9 cellular contexts compared by ENCODE assay signal in the genomic region with DNA sequence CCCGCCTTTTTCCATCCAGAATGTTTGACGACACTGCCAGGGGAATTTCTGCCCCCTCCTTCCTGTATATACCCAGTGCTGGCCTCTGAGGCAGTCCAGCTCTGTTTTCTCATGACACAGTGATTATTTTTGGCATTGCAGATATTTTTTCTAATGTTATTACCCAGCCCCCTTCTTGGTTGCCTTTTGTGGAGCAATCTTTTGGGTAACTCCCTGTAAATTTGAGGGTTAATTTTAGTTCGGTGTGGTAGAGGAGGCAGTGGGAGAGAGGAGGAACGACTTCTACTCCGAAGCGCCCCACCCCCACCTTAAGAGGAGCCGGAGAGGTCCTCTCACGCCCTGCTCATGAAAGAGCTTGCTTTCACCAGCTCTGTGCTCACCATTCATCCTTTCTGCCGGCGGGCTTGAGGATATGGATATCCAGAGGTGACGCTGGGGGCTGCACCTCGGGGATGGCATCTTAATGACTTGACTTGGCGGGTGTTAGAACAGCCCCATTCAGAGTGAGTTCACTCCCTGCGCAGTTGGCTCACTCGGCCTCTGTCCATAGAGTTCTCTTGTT. TPM values are rescaled to one million over a fixed set of nuclear protein-coding genes. Genes with fewer than 3 reads are reported as not detected.
DNase-seq lines count a peak whose midpoint lies in the region; ATAC-seq and TF ChIP-seq lines count a peak whose summit lies in the region.
"Had no signal": no experiment of that assay in that cellular context is flagged by ENCODE, and none has a peak within 500 bp of the region (broad histone marks: within the 10 kb centered on the region; RNA-seq: fewer than 3 reads in every experiment).

No MANE protein-coding gene starts in this region.

- ATAC-seq in right lobe of liver, result peak; percentile 4 to 8 (median 6)
- ATAC-seq in GM19351 (IDR thresholded peaks at IDR 0.05; ENCODE audit: unreplicated experiment), result no peak
- no peak for ATAC-seq in HG03196 (IDR thresholded peaks at IDR 0.05; ENCODE audit: unreplicated experiment)
- ATAC-seq: activated CD4-positive, CD25-positive, alpha-beta regulatory T cell treated with anti-CD3 and anti-CD28 coated beads, Interleukin-2, amount 50 U/mL, for 24 hours had no signal

- TF ChIP-seq CTCF in dorsolateral prefrontal cortex (IDR thresholded peaks at IDR 0.05 in 54 of 56, conservative IDR thresholded peaks at IDR 0.05 in 2 of 56; ENCODE audit: low read depth in 1 of 56, partially characterized antibody in 56 of 56) (no peak), right lobe of liver (IDR thresholded peaks at IDR 0.05) (no peak), testis (IDR thresholded peaks at IDR 0.05) (no peak), GM10248 (IDR thresholded peaks at IDR 0.05; ENCODE audit: control extremely low read depth, extremely low read depth, low read depth, missing control alignments) (no peak)

- 23% methylated on average over 13 of the region's 15 CpGs for WGBS in right lobe of liver (ENCODE audit: insufficient coverage, low coverage, low lambda C conversion rate, missing lambda C conversion rate)
- WGBS in testis, 2 donors, result 27 to 38% methylated on average over 7 to 15 of the region's 15 CpGs

- H3K27ac ChIP-seq in dorsolateral prefrontal cortex (peak overlapping the region in 58 of 59 donors; percentile 12 to 90 (median 72)), right lobe of liver (peak overlapping the region; percentile 7 to 63 (median 45)), testis (peak overlapping the region; percentile 78 to 83)

- H3K4me1 ChIP-seq in right lobe of liver, result peaks cover 2 to 98% (median 41%) of the 10 kb centered on the region in 4 donors
- peaks cover 82% of the 10 kb centered on the region for H3K4me1 ChIP-seq in testis

- H3K27me3 ChIP-seq in MG63 (no peaks in the 10 kb centered on the region), dorsolateral prefrontal cortex (no peaks in the 10 kb centered on the region), right lobe of liver (no peaks in the 10 kb centered on the region), testis (no peaks in the 10 kb centered on the region)

- intact Hi-C loops in dorsolateral prefrontal cortex (cut with DNase I), result no loop called here
- intact Hi-C loops in right lobe of liver (cut with DNase I), result no loop called here
- intact Hi-C loops in testis (cut with DNase I; ENCODE audit: low total_unique reads), result no loop called here

- no peak for TF ChIP-seq POLR2A in right lobe of liver (IDR thresholded peaks at IDR 0.05)
- TF ChIP-seq POLR2A in testis (IDR thresholded peaks at IDR 0.05), result no peak

- H3K9me3 ChIP-seq in MG63, result no peaks in the 10 kb centered on the region
- no peaks in the 10 kb centered on the region for H3K9me3 ChIP-seq in right lobe of liver
- H3K9me3 ChIP-seq in testis, result no peaks in the 10 kb centered on the region

- peaks cover 4% of the 10 kb centered on the region for H3K36me3 ChIP-seq in MG63
- H3K36me3 ChIP-seq in right lobe of liver, result no peaks in the 10 kb centered on the region
- no peaks in the 10 kb centered on the region for H3K36me3 ChIP-seq in testis (ENCODE audit: low read depth, missing control alignments)

- CTCF ChIA-PET in GM10248 (lab: Yijun Ruan, JAX), result interaction anchor here (1.2 to 1.3 kb wide), 2 partner anchors 14 to 307 kb away, joined by 3 read pairs; no protein-coding TSS in a partner anchor

- H3K4me3 ChIP-seq in MG63, result no peak overlapping the region
- peak overlapping the region in 55 of 59 donors; percentile 0 to 62 (median 38) for H3K4me3 ChIP-seq in dorsolateral prefrontal cortex
- H3K4me3 ChIP-seq in right lobe of liver, result no peak overlapping the region
- H3K4me3 ChIP-seq in testis, result no peak overlapping the region

- DNase-seq in MG63 (peak; percentile 62), dorsolateral prefrontal cortex (peak in 5 of 10 donors; percentile 29 to 60 (median 37)), right lobe of liver (no peak), testis (peak; percentile 50), GM10248 (ENCODE audit: extremely low spot score) (no peak), NCI-H748 treated with DMSO at 0.1 percent for 48 hours (lab: John Stamatoyannopoulos, UW) (no peak)

- POLR2A ChIA-PET in GM10248 (lab: Yijun Ruan, JAX), result no interaction called here

RNA-seq across cellular contexts. Expression of a gene that starts 38.3 kb away (rescaled TPM):
- 27.6 and 46.1 TPM in 2 replicates for total RNA-seq in MG63 (2014; rRNA removed; shearing (Covaris generic); ENCODE audit: low replicate concordance)
- 100 to 1,000 TPM in 100 of 120 experiments, 10 to 100 TPM in 20; 63.6 to 481 (median 129) TPM for total RNA-seq in dorsolateral prefrontal cortex
- 100 to 1,000 TPM; 101 to 232 (median 170) TPM for total RNA-seq in right lobe of liver
- total RNA-seq in testis, result 100 to 1,000 TPM; 142 to 158 TPM
- 93.9 TPM for polyA plus RNA-seq in testis (ENCODE audit: insufficient read depth, low read depth, low replicate concordance)

Comparison
In these comparisons a context has a peak if more than half of its experiments do, and no peak if none do; other contexts are left out.
1. DNase-seq: peak in MG63 (single experiment) and testis (single experiment); none in right lobe of liver (0 of 3), GM10248 (single experiment) and NCI-H748 treated with DMSO at 0.1 percent for 48 hours (single experiment).
2. H3K4me3 ChIP-seq: peak in dorsolateral prefrontal cortex (55 of 59); none in MG63 (single experiment), right lobe of liver (0 of 3) and testis (0 of 2).
3. ATAC-seq: peak in right lobe of liver (4 of 4); none in GM19351 (single experiment) and HG03196 (single experiment).
4. Peak in every context shown above with its lines, with median percentiles within 50 percentile points of each other: H3K27ac ChIP-seq.